ENCODE assay signal across 1 cellular context in genomic region chr22:25402501-25403283, GRCh38.
TF ChIP-seq lines count a peak whose summit lies in the region.

No MANE protein-coding gene starts in this region.

TF ChIP-seq in HepG2, 621 proteins besides CTCF, POLR2A, EP300 and RAD21 (continued from another document and continues in another):
- TF ChIP-seq ZKSCAN5 (CRISPR knock-in tag; IDR thresholded peaks at IDR 0.05): no peak
- peak; percentile 67; the same call in 1 of the 2 replicates for TF ChIP-seq HHEX (CRISPR knock-in tag; IDR thresholded peaks at IDR 0.05)
- peak; percentile 77 for TF ChIP-seq NCOA2 (CRISPR knock-in tag; IDR thresholded peaks at IDR 0.05)
- no peak for TF ChIP-seq LBX2 (CRISPR knock-in tag; IDR thresholded peaks at IDR 0.05; ENCODE audit: borderline replicate concordance)
- no peak for TF ChIP-seq ZEB1 (IDR thresholded peaks at IDR 0.05; ENCODE audit: insufficient replicate concordance, low read depth)
- TF ChIP-seq ZNF558 (CRISPR knock-in tag; IDR thresholded peaks at IDR 0.05; ENCODE audit: borderline replicate concordance): no peak
- no peak for TF ChIP-seq CSRNP2 (CRISPR knock-in tag; conservative IDR thresholded peaks at IDR 0.05; ENCODE audit: low read depth)
- no peak for TF ChIP-seq ZNF207 (IDR thresholded peaks at IDR 0.05; ENCODE audit: borderline replicate concordance)
- TF ChIP-seq HNRNPUL1 (IDR thresholded peaks at IDR 0.05; ENCODE audit: low read depth, low read length): no peak
- no peak for TF ChIP-seq MBD4 (IDR thresholded peaks at IDR 0.05; ENCODE audit: borderline replicate concordance, low read length)
- no peak for TF ChIP-seq TFDP2 (CRISPR knock-in tag; IDR thresholded peaks at IDR 0.05)
- peak; percentile 63 for TF ChIP-seq ZNF670 (CRISPR knock-in tag; IDR thresholded peaks at IDR 0.05; ENCODE audit: borderline replicate concordance)
- TF ChIP-seq MED8 (CRISPR knock-in tag; IDR thresholded peaks at IDR 0.05; ENCODE audit: insufficient replicate concordance): no peak
- peak; percentile 32; the same call in 1 of the 2 replicates for TF ChIP-seq AHDC1 (CRISPR knock-in tag; IDR thresholded peaks at IDR 0.05; ENCODE audit: borderline replicate concordance)
- no peak for TF ChIP-seq RFX5 (IDR thresholded peaks at IDR 0.05; ENCODE audit: low read depth, low read length)
- no peak for TF ChIP-seq TEAD2 (CRISPR knock-in tag; IDR thresholded peaks at IDR 0.05)
- no peak for TF ChIP-seq DZIP1 (CRISPR knock-in tag; IDR thresholded peaks at IDR 0.05)
- TF ChIP-seq ZBTB33 (CRISPR knock-in tag; IDR thresholded peaks at IDR 0.05): peak; percentile 50
- no peak; the same call in 1 of the 2 replicates for TF ChIP-seq FOXC1 (CRISPR knock-in tag; IDR thresholded peaks at IDR 0.05; ENCODE audit: borderline replicate concordance)
- peak; percentile 40; the same call in 1 of the 2 replicates for TF ChIP-seq NFKBIZ (CRISPR knock-in tag; IDR thresholded peaks at IDR 0.05)
- TF ChIP-seq HOXA3 (CRISPR knock-in tag; IDR thresholded peaks at IDR 0.05): peak; percentile 89
- 0 out of 2 replicates have a peak, but pooled peaks have one; percentile 18 for TF ChIP-seq ZNF317 (CRISPR knock-in tag; IDR thresholded peaks at IDR 0.05)
- no peak for TF ChIP-seq AKNA (CRISPR knock-in tag; IDR thresholded peaks at IDR 0.05; ENCODE audit: borderline replicate concordance)
- TF ChIP-seq MTA3 (CRISPR knock-in tag; IDR thresholded peaks at IDR 0.05): no peak
- peak; percentile 58; the same call in 1 of the 2 replicates for TF ChIP-seq ONECUT2 (CRISPR knock-in tag; IDR thresholded peaks at IDR 0.05)
- no peak for TF ChIP-seq CC2D1A (CRISPR knock-in tag; IDR thresholded peaks at IDR 0.05)
- TF ChIP-seq ZNF619 (CRISPR knock-in tag; IDR thresholded peaks at IDR 0.05): no peak
- TF ChIP-seq MTF2 (CRISPR knock-in tag; IDR thresholded peaks at IDR 0.05; ENCODE audit: borderline replicate concordance): no peak
- TF ChIP-seq ZNF335 (CRISPR knock-in tag; IDR thresholded peaks at IDR 0.05): no peak; the same call in 1 of the 2 replicates
- no peak for TF ChIP-seq ZNF33B (CRISPR knock-in tag; IDR thresholded peaks at IDR 0.05)
- TF ChIP-seq ZMYM4 (CRISPR knock-in tag; IDR thresholded peaks at IDR 0.05): peak; percentile 75
- TF ChIP-seq HMG20B (CRISPR knock-in tag; conservative IDR thresholded peaks at IDR 0.05): no peak
- TF ChIP-seq ZNF784 (CRISPR knock-in tag; IDR thresholded peaks at IDR 0.05; ENCODE audit: borderline replicate concordance): no peak
- no peak for TF ChIP-seq SMAD9 (CRISPR knock-in tag; IDR thresholded peaks at IDR 0.05)
- peak; percentile 79; the same call in 1 of the 2 replicates for TF ChIP-seq ZFP37 (CRISPR knock-in tag; IDR thresholded peaks at IDR 0.05; ENCODE audit: borderline replicate concordance)
- no peak; the same call in 1 of the 2 replicates for TF ChIP-seq ZFP36L1 (CRISPR knock-in tag; IDR thresholded peaks at IDR 0.05)
- TF ChIP-seq ZNF782 (CRISPR knock-in tag; IDR thresholded peaks at IDR 0.05; ENCODE audit: borderline replicate concordance): peak; percentile 61; the same call in 1 of the 2 replicates
- peak; percentile 91 for TF ChIP-seq MED1 (CRISPR knock-in tag; IDR thresholded peaks at IDR 0.05)
- no peak for TF ChIP-seq ZNF512 (CRISPR knock-in tag; IDR thresholded peaks at IDR 0.05)
- peak; percentile 55; the same call in 1 of the 2 replicates for TF ChIP-seq TGIF2 (CRISPR knock-in tag; IDR thresholded peaks at IDR 0.05)
- TF ChIP-seq FOXA1 (IDR thresholded peaks at IDR 0.05): no peak
- peak; percentile 65 for TF ChIP-seq FOXA1 (CRISPR knock-in tag; IDR thresholded peaks at IDR 0.05)
- peak; percentile 95 for TF ChIP-seq AKAP8 (CRISPR knock-in tag; IDR thresholded peaks at IDR 0.05)
